14 cellular contexts compared by ENCODE assay signal in the genomic region with DNA sequence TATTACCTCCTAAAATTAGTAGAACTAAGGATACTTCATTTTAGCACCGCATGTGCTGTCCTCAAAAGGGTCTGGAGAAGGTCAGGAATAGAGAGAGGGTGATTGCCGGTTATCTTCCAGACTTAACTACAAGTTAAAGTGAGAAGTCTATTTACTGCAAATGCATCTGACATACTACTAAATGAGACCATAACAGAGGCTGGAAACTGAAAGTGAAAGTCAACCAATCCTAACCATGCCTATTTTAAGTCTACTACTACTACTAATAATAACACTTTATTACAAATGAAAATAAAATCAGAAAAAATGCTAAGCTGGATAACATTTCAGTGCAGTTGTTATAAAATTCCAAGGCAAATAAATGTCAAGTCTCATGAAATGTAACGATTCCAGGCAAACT.
DNase-seq lines count a peak whose midpoint lies in the region; ATAC-seq and TF ChIP-seq lines count a peak whose summit lies in the region.
"Had no signal": no experiment of that assay in that cellular context is flagged by ENCODE, and none has a peak within 500 bp of the region (broad histone marks: within the 10 kb centered on the region; RNA-seq: fewer than 3 reads in every experiment).

No MANE protein-coding gene starts in this region.

- WGBS in smooth muscle cell (ENCODE audit: low lambda C conversion rate): 74% methylated on average over 3 of the region's 3 CpGs
- 51 to 62% methylated on average over 3 of the region's 3 CpGs for WGBS in aorta, 2 donors

- H3K9me3 ChIP-seq in fibroblast of lung (ENCODE audit: control insufficient read depth, insufficient read depth, low read depth, low read length) (no peaks in the 10 kb centered on the region), smooth muscle cell (replicated peaks; ENCODE audit: low read depth) (no peaks in the 10 kb centered on the region), aorta (ENCODE audit: control insufficient read depth, low read length) (no peaks in the 10 kb centered on the region)

- H3K4me1 Mint-ChIP-seq in activated CD4-positive, alpha-beta T cell treated with anti-CD3 and anti-CD28 coated beads, Interleukin-2, amount 10 ng/mL, durations not matched to agents 7 days and 5 days: peaks cover 6% of the 10 kb centered on the region

- H3K27ac ChIP-seq in fibroblast of lung (ENCODE audit: insufficient read depth, low read length) (no peak overlapping the region), smooth muscle cell (ENCODE audit: low read depth) (no peak overlapping the region), aorta (ENCODE audit: low read depth in 1 of 2, low read length in 2 of 2) (no peak overlapping the region), caudate nucleus (ENCODE audit: low read depth, low read length) (no peak overlapping the region)
- H3K27ac ChIP-seq: RWPE1, skin epidermis had no signal

- H3K36me3 ChIP-seq in fibroblast of lung (ENCODE audit: control insufficient read depth, insufficient read depth, low read length) (no peaks in the 10 kb centered on the region), smooth muscle cell (ENCODE audit: low read depth) (no peaks in the 10 kb centered on the region), aorta (ENCODE audit: control insufficient read depth in 1 of 2, insufficient read depth in 2 of 2, low read length in 1 of 2) (no peaks in the 10 kb centered on the region)

- TF ChIP-seq CTCF in fibroblast of lung (conservative IDR thresholded peaks at IDR 0.05 in 1 of 2, IDR thresholded peaks at IDR 0.05 in 1 of 2; ENCODE audit: low read depth in 1 of 2, low read length in 2 of 2) (no peak), smooth muscle cell (IDR thresholded peaks at IDR 0.05; ENCODE audit: borderline replicate concordance, insufficient read depth, poor library complexity, severe bottlenecking) (no peak)

- no peak overlapping the region for H3K4me3 Mint-ChIP-seq in activated CD4-positive, alpha-beta T cell treated with anti-CD3 and anti-CD28 coated beads, Interleukin-2, amount 10 ng/mL, durations not matched to agents 7 days and 5 days
- H3K4me3 Mint-ChIP-seq: activated CD4-positive, alpha-beta T cell treated with anti-CD3 and anti-CD28 coated beads for 36 hours; activated naive CD4-positive, alpha-beta T cell treated with anti-CD3 and anti-CD28 coated beads, Interleukin-2, amount 50 U/mL, for 24 hours; T-helper 1 cell treated with Interleukin-12 subunit alpha and Interleukin-12 subunit beta and Interleukin-4 antibody, amounts not matched to agents 30 μg/mL and 1 μg/mL, for 36 hours had no signal

- no peak overlapping the region for H3K9ac ChIP-seq in fibroblast of lung (ENCODE audit: insufficient read depth, low read length)
- H3K9ac ChIP-seq in smooth muscle cell (ENCODE audit: low read depth): no peak overlapping the region

- H3K27me3 ChIP-seq in fibroblast of lung (ENCODE audit: control insufficient read depth, insufficient read depth, low read length): no peaks in the 10 kb centered on the region
- H3K27me3 ChIP-seq in smooth muscle cell (ENCODE audit: low read depth): no peaks in the 10 kb centered on the region
- H3K27me3 ChIP-seq in aorta (ENCODE audit: control insufficient read depth in 1 of 2, insufficient read depth in 2 of 2, low read length in 1 of 2): no peaks in the 10 kb centered on the region

- H3K27ac Mint-ChIP-seq in activated CD4-positive, alpha-beta T cell treated with anti-CD3 and anti-CD28 coated beads, Interleukin-2, amount 10 ng/mL, durations not matched to agents 7 days and 5 days: no peak overlapping the region
- H3K27ac Mint-ChIP-seq: activated CD4-positive, alpha-beta T cell treated with anti-CD3 and anti-CD28 coated beads for 36 hours; activated naive CD4-positive, alpha-beta T cell treated with anti-CD3 and anti-CD28 coated beads, Interleukin-2, amount 50 U/mL, for 24 hours; T-helper 1 cell treated with Interleukin-12 subunit alpha and Interleukin-12 subunit beta and Interleukin-4 antibody, amounts not matched to agents 30 μg/mL and 1 μg/mL, for 36 hours had no signal

- no peaks in the 10 kb centered on the region for H4K20me1 ChIP-seq in fibroblast of lung (ENCODE audit: control insufficient read depth, extremely low read depth, insufficient read depth, low read length)
- H4K20me1 ChIP-seq in smooth muscle cell (ENCODE audit: low read depth): no peaks in the 10 kb centered on the region

- no peak for ATAC-seq in aorta (ENCODE audit: low FRiP score)
- ATAC-seq: activated CD4-positive, alpha-beta T cell treated with anti-CD3 and anti-CD28 coated beads for 36 hours had no signal

- DNase-seq in ELR (ENCODE audit: low read depth): peak; percentile 11
- peak; percentile 83 for DNase-seq in OCI-M1 (lab: John Stamatoyannopoulos, UW)
- DNase-seq in fibroblast of lung (ENCODE audit: low read depth in 2 of 2): peak; percentile 23 to 60
- DNase-seq in smooth muscle cell (lab: John Stamatoyannopoulos, UW; ENCODE audit: unreplicated experiment): no peak
- no peak for DNase-seq in aorta
- no peak for DNase-seq in caudate nucleus (lab: John Stamatoyannopoulos, UW)
- DNase-seq in activated CD4-positive, alpha-beta T cell treated with anti-CD3 and anti-CD28 coated beads, Interleukin-2, amount 10 ng/mL, durations not matched to agents 7 days and 5 days: no peak
- DNase-seq: activated CD4-positive, alpha-beta T cell treated with anti-CD3 and anti-CD28 coated beads for 36 hours; NCI-H2081 treated with DMSO at 0.1 percent for 48 hours; NCI-H748 treated with DMSO at 0.1 percent for 48 hours had no signal

- peaks cover 2% of the 10 kb centered on the region for H3K27me3 Mint-ChIP-seq in activated CD4-positive, alpha-beta T cell treated with anti-CD3 and anti-CD28 coated beads, Interleukin-2, amount 10 ng/mL, durations not matched to agents 7 days and 5 days
- H3K27me3 Mint-ChIP-seq: activated CD4-positive, alpha-beta T cell treated with anti-CD3 and anti-CD28 coated beads for 36 hours had no signal

- no peaks in the 10 kb centered on the region for H3F3A ChIP-seq in smooth muscle cell (ENCODE audit: low read depth)

- H3K4me3 ChIP-seq in fibroblast of lung (replicated peaks in 1 of 4; ENCODE audit: control extremely low read depth in 1 of 4, insufficient read depth in 1 of 4, low read depth in 3 of 4, low read length in 4 of 4): peak overlapping the region in 3 of 4 experiments; percentile 9 to 15 (median 10)
- no peak overlapping the region for H3K4me3 ChIP-seq in smooth muscle cell
- H3K4me3 ChIP-seq in aorta (ENCODE audit: low read length in 2 of 2): peak overlapping the region in 1 of 2 donors; percentile 41
- H3K4me3 ChIP-seq: skin epidermis had no signal

- H2AFZ ChIP-seq in fibroblast of lung (ENCODE audit: low read length) (peak overlapping the region; percentile 73), smooth muscle cell (ENCODE audit: low read depth) (peak overlapping the region; percentile 88)

- no peaks in the 10 kb centered on the region for H3K4me1 ChIP-seq in fibroblast of lung (ENCODE audit: control insufficient read depth, extremely low read depth, insufficient read depth, low read length)
- H3K4me1 ChIP-seq in smooth muscle cell (ENCODE audit: low read depth): no peaks in the 10 kb centered on the region
- no peaks in the 10 kb centered on the region for H3K4me1 ChIP-seq in aorta (ENCODE audit: control insufficient read depth in 1 of 2, insufficient read depth in 2 of 2, low read length in 2 of 2)

- H3K9me3 Mint-ChIP-seq in activated CD4-positive, alpha-beta T cell treated with anti-CD3 and anti-CD28 coated beads, Interleukin-2, amount 10 ng/mL, durations not matched to agents 7 days and 5 days: no peaks in the 10 kb centered on the region
- H3K9me3 Mint-ChIP-seq: activated naive CD4-positive, alpha-beta T cell treated with anti-CD3 and anti-CD28 coated beads, Interleukin-2, amount 50 U/mL, for 24 hours; T-helper 1 cell treated with Interleukin-12 subunit alpha and Interleukin-12 subunit beta and Interleukin-4 antibody, amounts not matched to agents 30 μg/mL and 1 μg/mL, for 36 hours had no signal

- CTCF ChIA-PET in activated CD4-positive, alpha-beta T cell treated with anti-CD3 and anti-CD28 coated beads, Interleukin-2, amount 10 ng/mL, durations not matched to agents 7 days and 5 days (lab: Charles Lee): no interaction called here

- peak overlapping the region; percentile 66 for H3K4me2 ChIP-seq in fibroblast of lung (ENCODE audit: extremely low read depth, insufficient read depth, low read length)
- H3K4me2 ChIP-seq in smooth muscle cell: peak overlapping the region; percentile 68

- H3K79me2 ChIP-seq in fibroblast of lung (ENCODE audit: control insufficient read depth, insufficient read depth, low read length) (no peaks in the 10 kb centered on the region), smooth muscle cell (ENCODE audit: low read depth) (no peaks in the 10 kb centered on the region)

- intact Hi-C loops in aorta (cut with DNase I): no loop called here

- H3K36me3 Mint-ChIP-seq in activated CD4-positive, alpha-beta T cell treated with anti-CD3 and anti-CD28 coated beads, Interleukin-2, amount 10 ng/mL, durations not matched to agents 7 days and 5 days (ENCODE audit: low read depth): no peaks in the 10 kb centered on the region
- H3K36me3 Mint-ChIP-seq: activated naive CD4-positive, alpha-beta T cell treated with anti-CD3 and anti-CD28 coated beads, Interleukin-2, amount 50 U/mL, for 24 hours had no signal

- POLR2A ChIA-PET in activated CD4-positive, alpha-beta T cell treated with anti-CD3 and anti-CD28 coated beads, Interleukin-2, amount 10 ng/mL, durations not matched to agents 7 days and 5 days (lab: Charles Lee): no interaction called here

Comparison
In these comparisons a context has a peak if more than half of its experiments do, and no peak if none do; other contexts are left out.
1. DNase-seq: peak in ELR (single experiment), OCI-M1 (single experiment) and fibroblast of lung (2 of 2); none in smooth muscle cell (single experiment), aorta (0 of 2), caudate nucleus (0 of 61) and activated CD4-positive, alpha-beta T cell treated with anti-CD3 and anti-CD28 coated beads, Interleukin-2, amount 10 ng/mL, durations not matched to agents 7 days and 5 days (single experiment).